ENCODE assay signal across 24 cellular contexts in genomic region chr4:86307432-86307831, GRCh38. TPM values are rescaled to one million over a fixed set of nuclear protein-coding genes. Genes with fewer than 3 reads are reported as not detected.
DNase-seq lines count a peak whose midpoint lies in the region; ATAC-seq, FAIRE-seq and TF ChIP-seq lines count a peak whose summit lies in the region.
"Had no signal": no experiment of that assay in that cellular context is flagged by ENCODE, and none has a peak within 500 bp of the region (broad histone marks: within the 10 kb centered on the region; RNA-seq: fewer than 3 reads in every experiment).

No MANE protein-coding gene starts in this region.

- peak overlapping the region; percentile 83 for H3K27ac ChIP-seq in ACC112 (ENCODE audit: low read depth, low read length)
- H3K27ac ChIP-seq in small intestine (ENCODE audit: low read depth in 1 of 2, low read length in 1 of 2), result no peak overlapping the region
- H3K27ac ChIP-seq in suprapubic skin, result no peak overlapping the region
- no peak overlapping the region for H3K27ac ChIP-seq in heart right ventricle
- H3K27ac ChIP-seq: body of pancreas, C4-2B, gastroesophageal sphincter, HL-60, prostate gland, upper lobe of right lung had no signal

- TF ChIP-seq EP300 in suprapubic skin (IDR thresholded peaks at IDR 0.05), result no peak

- no peak for TF ChIP-seq CTCF in cardiac fibroblast (IDR thresholded peaks at IDR 0.05; ENCODE audit: low read depth, low read length)
- no peak for TF ChIP-seq CTCF in suprapubic skin (IDR thresholded peaks at IDR 0.05)
- no peak for TF ChIP-seq CTCF in heart right ventricle (IDR thresholded peaks at IDR 0.05)

- no peak for TF ChIP-seq POLR2A in suprapubic skin (IDR thresholded peaks at IDR 0.05)

- H3K9me3 ChIP-seq in small intestine (ENCODE audit: control insufficient read depth, low read depth), result no peaks in the 10 kb centered on the region
- H3K9me3 ChIP-seq in suprapubic skin, result no peaks in the 10 kb centered on the region
- peaks cover 0 to 8% (median 0%) of the 10 kb centered on the region in 11 donors for H3K9me3 ChIP-seq in heart right ventricle
- H3K9me3 ChIP-seq: body of pancreas, gastroesophageal sphincter, prostate gland, stomach, upper lobe of right lung had no signal

- DNase-seq in HT1080 (ENCODE audit: low read depth) (peak; percentile 2), cardiac fibroblast (ENCODE audit: low read depth in 2 of 2) (peak; percentile 12 to 68), iris pigment epithelial cell (ENCODE audit: low read depth) (peak; percentile 44), pons (ENCODE audit: low spot score) (no peak), small intestine (no peak), suprapubic skin (ENCODE audit: low spot score in 2 of 2) (no peak), heart right ventricle (no peak)
- DNase-seq: 8988T; activated CD4-positive, alpha-beta T cell treated with anti-CD3 and anti-CD28 coated beads, Interleukin-2, amount 10 ng/mL, durations not matched to agents 7 days and 5 days; body of pancreas; cortex of kidney; mammary epithelial cell; MM.1S; NCI-H1436 treated with DMSO at 0.1 percent for 48 hours; NCI-H774; stimulated activated CD4-positive, alpha-beta T cell treated with anti-CD3 and anti-CD28 coated beads, Interleukin-4, amount 100 ng/mL, for 4 hours; stomach; upper lobe of right lung had no signal

- H2AFZ ChIP-seq in ACC112 (ENCODE audit: low read length, unreplicated experiment), result peak overlapping the region; percentile 10

- no peaks in the 10 kb centered on the region for H3K79me2 ChIP-seq in ACC112 (ENCODE audit: control insufficient read depth, insufficient read depth, low read length, unreplicated experiment)

- no peak for FAIRE-seq in small intestine (lab: Jason Lieb, UNC)
- FAIRE-seq: G401.6 had no signal

- H3K4me3 ChIP-seq in ACC112 (ENCODE audit: low read depth, low read length), result peak overlapping the region; percentile 55
- no peak overlapping the region for H3K4me3 ChIP-seq in cardiac fibroblast (replicated peaks in 1 of 2; ENCODE audit: low read depth in 2 of 2, low read length in 2 of 2)
- no peak overlapping the region for H3K4me3 ChIP-seq in small intestine (ENCODE audit: low read depth in 1 of 2, low read length in 2 of 2)
- no peak overlapping the region for H3K4me3 ChIP-seq in suprapubic skin
- H3K4me3 ChIP-seq in heart right ventricle, result no peak overlapping the region
- H3K4me3 ChIP-seq: body of pancreas, gastroesophageal sphincter, prostate gland, stomach, upper lobe of right lung had no signal

- no peak for ATAC-seq in heart right ventricle
- ATAC-seq: body of pancreas, gastroesophageal sphincter, upper lobe of right lung had no signal

- H3K36me3 ChIP-seq in ACC112 (ENCODE audit: insufficient read depth, low read length) (no peaks in the 10 kb centered on the region), small intestine (ENCODE audit: control insufficient read depth in 2 of 2, insufficient read depth in 2 of 2, low read length in 2 of 2) (no peaks in the 10 kb centered on the region), suprapubic skin (no peaks in the 10 kb centered on the region), heart right ventricle (no peaks in the 10 kb centered on the region)
- H3K36me3 ChIP-seq: gastroesophageal sphincter, prostate gland, stomach, upper lobe of right lung had no signal

- intact Hi-C loops in heart right ventricle (cut with DNase I), result loop anchor here in 1 of 10 donors (5.0 kb wide), 1 partner anchor 365 kb away; no protein-coding TSS in a partner anchor

- H3K4me1 ChIP-seq in ACC112 (ENCODE audit: control insufficient read depth, insufficient read depth, low read length, unreplicated experiment) (peaks cover 24% of the 10 kb centered on the region), small intestine (ENCODE audit: control insufficient read depth in 2 of 2, insufficient read depth in 1 of 2, low read depth in 1 of 2, low read length in 1 of 2) (no peaks in the 10 kb centered on the region), suprapubic skin (no peaks in the 10 kb centered on the region), heart right ventricle (no peaks in the 10 kb centered on the region)
- H3K4me1 ChIP-seq: body of pancreas, upper lobe of right lung had no signal

- no peaks in the 10 kb centered on the region for H3K27me3 ChIP-seq in ACC112 (ENCODE audit: insufficient read depth, low read length)
- H3K27me3 ChIP-seq in small intestine (ENCODE audit: control insufficient read depth in 2 of 2, insufficient read depth in 2 of 2, low read length in 2 of 2), result no peaks in the 10 kb centered on the region
- no peaks in the 10 kb centered on the region for H3K27me3 ChIP-seq in suprapubic skin
- no peaks in the 10 kb centered on the region for H3K27me3 ChIP-seq in heart right ventricle
- H3K27me3 ChIP-seq: body of pancreas, gastroesophageal sphincter, stomach, upper lobe of right lung had no signal

RNA-seq across cellular contexts. Expression of gene MAPK10, which starts 52.4 kb away (rescaled TPM):
- total RNA-seq in HT1080 (2014; rRNA removed; shearing (Covaris generic)), result 0.03 and 2.0 TPM in 2 replicates
- polyA plus RNA-seq in HT1080 (2015; cell fraction: cytosol; rRNA removed), result 0.28 and 1.0 TPM in 2 replicates
- 0.37 and 1.00 TPM in 2 replicates for polyA plus RNA-seq in HT1080 (2015; cell fraction: nucleus; rRNA removed)
- 1 to 10 TPM in 2 of 3 donors, under 1 TPM in 1; 0.22 to 7.3 (median 2.7) TPM for polyA plus RNA-seq in small intestine
- 10 to 100 TPM in 1 of 4 donors, 1 to 10 TPM in 3; 2.0 to 16.8 (median 4.1) TPM for total RNA-seq in suprapubic skin
- total RNA-seq in heart right ventricle, result 1 to 10 TPM; 1.8 to 5.9 (median 2.6) TPM
- 1 to 10 TPM in 1 of 2 donors, under 1 TPM in 1; 0.94 to 3.8 TPM for polyA plus RNA-seq in heart right ventricle
- total RNA-seq: activated CD4-positive, alpha-beta T cell treated with anti-CD3 and anti-CD28 coated beads, Interleukin-2, amount 10 ng/mL, durations not matched to agents 7 days and 5 days had no signal

Comparison
In these comparisons a context has a peak if more than half of its experiments do, and no peak if none do; other contexts are left out.
1. DNase-seq: peak in HT1080 (single experiment), cardiac fibroblast (2 of 2) and iris pigment epithelial cell (single experiment); none in pons (single experiment), small intestine (single experiment), suprapubic skin (0 of 2) and heart right ventricle (0 of 2).